In the genomic region with DNA sequence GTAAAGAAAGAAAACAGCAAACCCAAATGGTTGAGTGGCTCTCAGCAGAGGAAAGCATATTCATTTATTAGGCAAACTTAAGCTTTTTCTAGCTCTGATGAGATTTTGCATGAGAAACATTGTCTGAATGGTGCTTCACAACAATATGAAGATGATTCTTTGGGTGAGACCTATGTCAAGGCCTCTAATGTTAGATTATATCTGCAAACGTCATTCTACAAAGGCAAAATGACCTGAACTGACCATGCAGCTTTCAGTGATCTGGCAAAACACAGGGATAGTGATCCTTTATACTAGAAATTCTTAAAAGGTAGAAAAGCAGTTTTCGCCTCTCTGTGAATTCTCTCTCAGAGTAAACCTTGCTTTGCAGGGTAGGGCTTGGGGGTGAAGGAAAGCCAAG, we compare ENCODE assay signal across 28 cellular contexts.
"Had no signal": no experiment of that assay in that cellular context is flagged by ENCODE, and none has a peak within 500 bp of the region (broad histone marks: within the 10 kb centered on the region; RNA-seq: fewer than 3 reads in every experiment).

No MANE protein-coding gene starts in this region.

- ATAC-seq: psoas muscle; right cardiac atrium; right lobe of liver; stimulated activated effector memory CD8-positive, alpha-beta T cell treated with anti-CD3 and anti-CD28 coated beads, Interleukin-12 subunit alpha, Interleukin-12 subunit beta, amount 100 ng/mL, for 72 hours had no signal

- FAIRE-seq: small intestine, urothelium cell line had no signal

- H3K36me3 Mint-ChIP-seq: stimulated activated effector memory CD8-positive, alpha-beta T cell treated with anti-CD3 and anti-CD28 coated beads, Interleukin-12 subunit alpha, Interleukin-12 subunit beta, amount 100 ng/mL, for 72 hours had no signal

- H3K9me3 Mint-ChIP-seq: stimulated activated effector memory CD8-positive, alpha-beta T cell treated with anti-CD3 and anti-CD28 coated beads, Interleukin-12 subunit alpha, Interleukin-12 subunit beta, amount 100 ng/mL, for 72 hours; stimulated activated naive CD8-positive, alpha-beta T cell treated with anti-CD3 and anti-CD28 coated beads, Interleukin-15, Interleukin-2, amounts not matched to agents 100 ng/mL and 50 ng/mL, for 24 hours had no signal

- H3K9me3 ChIP-seq: ovary, psoas muscle, right lobe of liver, sigmoid colon, stomach, thoracic aorta, thyroid gland, upper lobe of left lung, vagina had no signal

- H3K27ac Mint-ChIP-seq: nephron; neural progenitor cell; progenitor cell of endocrine pancreas; stimulated activated effector memory CD8-positive, alpha-beta T cell treated with anti-CD3 and anti-CD28 coated beads, Interleukin-12 subunit alpha, Interleukin-12 subunit beta, amount 100 ng/mL, for 72 hours; stimulated activated naive B cell treated with anti-CD40 and anti-IgM and Interleukin-4, amounts not matched to agents 10 μg/mL and 1 μg/mL and 100 μg/mL, for 72 hours; stimulated activated naive CD8-positive, alpha-beta T cell treated with anti-CD3 and anti-CD28 coated beads, Interleukin-15, Interleukin-2, amounts not matched to agents 100 ng/mL and 50 ng/mL, for 24 hours had no signal

- H3K4me3 Mint-ChIP-seq: nephron; neural progenitor cell; stimulated activated effector memory CD8-positive, alpha-beta T cell treated with anti-CD3 and anti-CD28 coated beads, Interleukin-12 subunit alpha, Interleukin-12 subunit beta, amount 100 ng/mL, for 72 hours; stimulated activated naive B cell treated with anti-CD40 and anti-IgM and Interleukin-4, amounts not matched to agents 10 μg/mL and 1 μg/mL and 100 μg/mL, for 72 hours; stimulated activated naive CD8-positive, alpha-beta T cell treated with anti-CD3 and anti-CD28 coated beads, Interleukin-15, Interleukin-2, amounts not matched to agents 100 ng/mL and 50 ng/mL, for 24 hours had no signal

- DNase-seq: occipital lobe; ovary; posterior cingulate gyrus; psoas muscle; right cardiac atrium; right lobe of liver; sigmoid colon; small intestine; stimulated activated CD4-positive, alpha-beta T cell treated with anti-CD3 and anti-CD28 coated beads, Interleukin-15, amount 100 ng/mL, for 24 hours; stimulated activated CD4-positive, alpha-beta T cell treated with anti-CD3 and anti-CD28 coated beads, Interleukin-2, amount 100 ng/mL, for 24 hours; stimulated activated CD4-positive, alpha-beta T cell treated with anti-CD3 and anti-CD28 coated beads, Interleukin-2, amount 100 ng/mL, for 48 hours; stimulated activated CD4-positive, alpha-beta T cell treated with anti-CD3 and anti-CD28 coated beads, Interleukin-4, amount 100 ng/mL, for 24 hours; stimulated activated naive B cell treated with anti-CD40 and anti-IgM and Interleukin-4, amounts not matched to agents 10 μg/mL and 1 μg/mL and 100 μg/mL, for 72 hours; stimulated activated naive CD4-positive, alpha-beta T cell treated with Interleukin-2 at 50 U/mL for 16 hours; stomach; thyroid gland; trophoblast cell; upper lobe of left lung had no signal

- H3K4me3 ChIP-seq: neural progenitor cell, ovary, psoas muscle, right lobe of liver, sigmoid colon, stomach, thoracic aorta, thyroid gland, tibial nerve, upper lobe of left lung, vagina had no signal

- H2AFZ ChIP-seq: neural progenitor cell, parathyroid adenoma had no signal

- H3K4me1 ChIP-seq: neural progenitor cell, parathyroid adenoma, psoas muscle, right lobe of liver, thyroid gland, upper lobe of left lung, vagina had no signal

- H3K4me1 Mint-ChIP-seq: nephron had no signal

- H3K9ac ChIP-seq: neural progenitor cell, parathyroid adenoma had no signal

- H3K36me3 ChIP-seq: neural progenitor cell, ovary, right lobe of liver, sigmoid colon, stomach, thoracic aorta, thyroid gland, tibial nerve, upper lobe of left lung, vagina had no signal

- H3K27me3 ChIP-seq: neural progenitor cell, ovary, right lobe of liver, sigmoid colon, stomach, thyroid gland, tibial nerve, upper lobe of left lung, vagina had no signal

- H3K4me2 ChIP-seq: neural progenitor cell had no signal

- H3K27me3 Mint-ChIP-seq: progenitor cell of endocrine pancreas; stimulated activated naive B cell treated with anti-CD40 and anti-IgM and Interleukin-4, amounts not matched to agents 10 μg/mL and 1 μg/mL and 100 μg/mL, for 72 hours; stimulated activated naive CD8-positive, alpha-beta T cell treated with anti-CD3 and anti-CD28 coated beads, Interleukin-15, Interleukin-2, amounts not matched to agents 100 ng/mL and 50 ng/mL, for 24 hours had no signal

- H3K27ac ChIP-seq: neural progenitor cell, ovary, parathyroid adenoma, psoas muscle, right lobe of liver, sigmoid colon, stomach, thoracic aorta, thyroid gland, tibial nerve, upper lobe of left lung, vagina had no signal
